Comparison of ENCODE assay signal across 10 cellular contexts in genomic region chr17:57379237-57380054, GRCh38.
DNase-seq lines count a peak whose midpoint lies in the region; ATAC-seq and TF ChIP-seq lines count a peak whose summit lies in the region.
"Had no signal": no experiment of that assay in that cellular context is flagged by ENCODE, and none has a peak within 500 bp of the region (broad histone marks: within the 10 kb centered on the region; RNA-seq: fewer than 3 reads in every experiment).

No MANE protein-coding gene starts in this region.

- no peaks in the 10 kb centered on the region for H3K4me1 ChIP-seq in mucosa of descending colon (ENCODE audit: low read depth)
- peaks cover 0 to 18% (median 13%) of the 10 kb centered on the region in 4 donors for H3K4me1 ChIP-seq in esophagus muscularis mucosa

- no peak for TF ChIP-seq POLR2A in esophagus muscularis mucosa (IDR thresholded peaks at IDR 0.05; ENCODE audit: low read depth)

- H3K27me3 Mint-ChIP-seq in brain = no peaks in the 10 kb centered on the region

- peak overlapping the region; percentile 29 to 92 (median 83) for H3K27ac Mint-ChIP-seq in brain

- in situ Hi-C loops in KBM-7 (cut with MboI; ENCODE audit: low pct_unique_long_range_greater_than_20kb, low sequenced_read_pairs) = no loop called here

- H3K4me3 ChIP-seq in mucosa of descending colon (no peak overlapping the region), esophagus muscularis mucosa (no peak overlapping the region)

- H3K4me3 Mint-ChIP-seq in brain = peak overlapping the region in 3 of 5 experiments; percentile 8 to 55 (median 9)

- TF ChIP-seq CTCF in brain (conservative IDR thresholded peaks at IDR 0.05) = no peak
- TF ChIP-seq CTCF in mucosa of descending colon (IDR thresholded peaks at IDR 0.05) = no peak
- no peak for TF ChIP-seq CTCF in esophagus muscularis mucosa (IDR thresholded peaks at IDR 0.05)

- DNase-seq in AML-193 (lab: John Stamatoyannopoulos, UW) = peak; percentile 9 to 29
- DNase-seq in KBM-7 = peak; percentile 88
- DNase-seq in mucosa of descending colon = no peak
- no peak for DNase-seq in RPMI8226
- DNase-seq in medulla oblongata (ENCODE audit: extremely low spot score) = no peak
- no peak for DNase-seq in esophagus muscularis mucosa (ENCODE audit: extremely low spot score)
- DNase-seq: DMS79 treated with DMSO at 0.1 percent for 48 hours had no signal

- peaks cover 30% of the 10 kb centered on the region for H3K4me1 Mint-ChIP-seq in brain

- intact Hi-C loops in mucosa of descending colon (cut with DNase I, micrococcal nuclease) = no loop called here
- intact Hi-C loops in esophagus muscularis mucosa (cut with DNase I) = no loop called here

- peak; percentile 26 for ATAC-seq in mucosa of descending colon
- ATAC-seq in HG03439 (IDR thresholded peaks at IDR 0.05; ENCODE audit: unreplicated experiment) = no peak
- ATAC-seq: Panc1 had no signal

- no peak for TF ChIP-seq EP300 in esophagus muscularis mucosa (IDR thresholded peaks at IDR 0.05)

- H3K36me3 ChIP-seq in mucosa of descending colon (ENCODE audit: low read depth) (no peaks in the 10 kb centered on the region), esophagus muscularis mucosa (no peaks in the 10 kb centered on the region)

- 65% methylated on average over 13 of the region's 13 CpGs for WGBS in esophagus muscularis mucosa

- peaks cover 52% of the 10 kb centered on the region for H3K36me3 Mint-ChIP-seq in brain

- peak overlapping the region in 1 of 4 donors; percentile 27 for H3K27ac ChIP-seq in esophagus muscularis mucosa (replicated peaks in 1 of 4)

- peaks cover 4 to 19% (median 8%) of the 10 kb centered on the region in 5 experiments for H3K9me3 Mint-ChIP-seq in brain

- H3K9me3 ChIP-seq in mucosa of descending colon = no peaks in the 10 kb centered on the region
- H3K9me3 ChIP-seq in esophagus muscularis mucosa = peaks cover 0 to 7% (median 4%) of the 10 kb centered on the region in 4 donors

- H3K27me3 ChIP-seq in esophagus muscularis mucosa = no peaks in the 10 kb centered on the region

Comparison
In these comparisons a context has a peak if more than half of its experiments do, and no peak if none do; other contexts are left out.
1. DNase-seq: peak in AML-193 (2 of 2) and KBM-7 (single experiment); none in mucosa of descending colon (0 of 3), RPMI8226 (single experiment), medulla oblongata (single experiment) and esophagus muscularis mucosa (single experiment).